9 cellular contexts compared by ENCODE assay signal in the genomic region with DNA sequence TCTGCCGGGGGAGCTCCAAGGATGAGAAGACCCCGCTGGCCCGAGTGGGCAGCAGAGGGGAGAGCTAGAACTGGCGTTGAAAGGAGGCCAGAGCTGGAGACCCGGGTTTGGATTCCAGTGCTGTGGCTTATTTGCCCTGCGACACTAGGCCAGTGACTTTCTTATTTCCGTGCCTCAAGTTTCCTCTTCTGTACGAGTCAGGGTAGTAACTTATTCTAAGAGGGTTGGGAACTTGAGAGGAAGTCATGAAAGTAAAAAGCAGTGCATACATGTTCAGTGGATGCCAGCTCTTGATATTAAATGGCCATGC. TPM values are rescaled to one million over a fixed set of nuclear protein-coding genes. Genes with fewer than 3 reads are reported as not detected.
A peak's percentile ranks its signal among the peaks of the same experiment; 100 is the strongest.
DNase-seq lines count a peak whose midpoint lies in the region; ATAC-seq and TF ChIP-seq lines count a peak whose summit lies in the region.
"Had no signal": no experiment of that assay in that cellular context is flagged by ENCODE, and none has a peak within 500 bp of the region (broad histone marks: within the 10 kb centered on the region; RNA-seq: fewer than 3 reads in every experiment).

No MANE protein-coding gene starts in this region.

- H3K4me1 Mint-ChIP-seq in activated B cell treated with CpG ODN at 0.5 μM for 24 hours (peaks cover 35% of the 10 kb centered on the region), glutamatergic neuron (ENCODE audit: low read depth, unreplicated experiment) (peaks cover 3% of the 10 kb centered on the region)

- H3K4me2 ChIP-seq in smooth muscle cell: peak overlapping the region; percentile 92

- peaks cover 8% of the 10 kb centered on the region for H4K20me1 ChIP-seq in smooth muscle cell (ENCODE audit: low read depth)

- H3K27ac Mint-ChIP-seq in activated B cell treated with CpG ODN at 0.5 μM for 24 hours (peak overlapping the region; percentile 93), glutamatergic neuron (ENCODE audit: unreplicated experiment) (peak overlapping the region; percentile 90)

- H3K4me3 ChIP-seq in HEK293 (ENCODE audit: low read depth, low read length): peak overlapping the region; percentile 79
- peak overlapping the region; percentile 92 for H3K4me3 ChIP-seq in smooth muscle cell

- H3K9me3 ChIP-seq in HEK293 (ENCODE audit: control insufficient read depth, insufficient read depth, low read depth, low read length) (no peaks in the 10 kb centered on the region), smooth muscle cell (replicated peaks; ENCODE audit: low read depth) (no peaks in the 10 kb centered on the region)

- TF ChIP-seq CTCF in AG09319 (IDR thresholded peaks at IDR 0.05; ENCODE audit: low read depth, low read length) (peak; percentile 48; the same call in 1 of the 2 replicates), HEK293 (tag by site-specific recombination; IDR thresholded peaks at IDR 0.05) (peak; percentile 3; the same call in 1 of the 2 replicates), activated B cell treated with CpG ODN at 0.5 μM for 24 hours (IDR thresholded peaks at IDR 0.05) (no peak), glutamatergic neuron (IDR thresholded peaks at IDR 0.05; ENCODE audit: partially characterized antibody, unreplicated experiment) (peak; percentile 57), smooth muscle cell (IDR thresholded peaks at IDR 0.05; ENCODE audit: borderline replicate concordance, insufficient read depth, poor library complexity, severe bottlenecking) (no peak)

- H2AFZ ChIP-seq in smooth muscle cell (ENCODE audit: low read depth): no peak overlapping the region

- 7% methylated on average over 8 of the region's 8 CpGs for WGBS in smooth muscle cell (ENCODE audit: low lambda C conversion rate)

- no peak for DNase-seq in AG09319 (ENCODE audit: extremely low read depth, low read depth)
- DNase-seq in activated B cell treated with CpG ODN at 0.5 μM for 24 hours: no peak
- DNase-seq in glutamatergic neuron: no peak
- DNase-seq in smooth muscle cell (lab: John Stamatoyannopoulos, UW; ENCODE audit: unreplicated experiment): no peak
- no peak for DNase-seq in superior temporal gyrus (ENCODE audit: extremely low spot score)
- DNase-seq in caudate nucleus (lab: John Stamatoyannopoulos, UW): no peak

- H3F3A ChIP-seq in smooth muscle cell (ENCODE audit: low read depth): peaks cover 6% of the 10 kb centered on the region

- H3K9ac ChIP-seq in smooth muscle cell (ENCODE audit: low read depth): peak overlapping the region; percentile 91

- H3K4me3 Mint-ChIP-seq in activated B cell treated with CpG ODN at 0.5 μM for 24 hours (peak overlapping the region; percentile 97), glutamatergic neuron (ENCODE audit: unreplicated experiment) (peak overlapping the region; percentile 93)

- peaks cover 6 to 36% of the 10 kb centered on the region in 2 experiments for H3K36me3 ChIP-seq in HEK293 (ENCODE audit: control insufficient read depth in 2 of 2, insufficient read depth in 1 of 2, low read length in 2 of 2)
- H3K36me3 ChIP-seq in smooth muscle cell (ENCODE audit: low read depth): no peaks in the 10 kb centered on the region

- peaks cover 26% of the 10 kb centered on the region for H3K79me2 ChIP-seq in smooth muscle cell (ENCODE audit: low read depth)

- POLR2A ChIA-PET in HEK293 (lab: Yijun Ruan, JAX) (interaction anchor here (0.6 to 1.9 kb wide), 6 partner anchors 8 to 138 kb away, joined by 3 to 27 read pairs (median 6); a partner anchor contains a TSS), activated B cell treated with CpG ODN at 0.5 μM for 24 hours (lab: Charles Lee) (interaction anchor here (0.9 to 2.4 kb wide), 21 partner anchors 12 to 767 kb away, joined by 3 to 25 read pairs (median 9); a partner anchor contains a TSS)

- CTCF ChIA-PET in HEK293 (lab: Yijun Ruan, JAX): interaction anchor here (0.6 to 2.0 kb wide), 10 partner anchors 8 to 1613 kb away, joined by 3 to 18 read pairs (median 4); no protein-coding TSS in a partner anchor
- CTCF ChIA-PET in activated B cell treated with CpG ODN at 0.5 μM for 24 hours (lab: Charles Lee): interaction anchor here (0.6 to 3.3 kb wide), 20 partner anchors 10 to 556 kb away, joined by 3 to 18 read pairs (median 4); a partner anchor contains a TSS

- no peaks in the 10 kb centered on the region for H3K9me3 Mint-ChIP-seq in activated B cell treated with CpG ODN at 0.5 μM for 24 hours
- peaks cover 6% of the 10 kb centered on the region for H3K9me3 Mint-ChIP-seq in glutamatergic neuron (ENCODE audit: unreplicated experiment)

- intact Hi-C loops in activated B cell treated with CpG ODN at 0.5 μM for 24 hours (cut with micrococcal nuclease): loop anchor here (1.0 to 2.0 kb wide), 6 partner anchors 11 to 350 kb away; a partner anchor contains a TSS

- ATAC-seq in activated B cell treated with CpG ODN at 0.5 μM for 24 hours (ENCODE audit: low read depth) (no peak), HG02642 (IDR thresholded peaks at IDR 0.05; ENCODE audit: poor library complexity, unreplicated experiment) (no peak)

- H3K4me1 ChIP-seq in HEK293 (ENCODE audit: control insufficient read depth, insufficient read depth, low read length) (no peaks in the 10 kb centered on the region), smooth muscle cell (ENCODE audit: low read depth) (peaks cover 8% of the 10 kb centered on the region)

- H3K27me3 ChIP-seq in smooth muscle cell (ENCODE audit: low read depth): no peaks in the 10 kb centered on the region

- H3K27ac ChIP-seq in HEK293 (ENCODE audit: extremely low read depth, low read depth, low read length) (peak overlapping the region; percentile 48), smooth muscle cell (ENCODE audit: low read depth) (peak overlapping the region; percentile 65), caudate nucleus (ENCODE audit: low read depth, low read length) (no peak overlapping the region)

- peaks cover 41% of the 10 kb centered on the region for H3K36me3 Mint-ChIP-seq in activated B cell treated with CpG ODN at 0.5 μM for 24 hours (ENCODE audit: low read depth)
- no peaks in the 10 kb centered on the region for H3K36me3 Mint-ChIP-seq in glutamatergic neuron (ENCODE audit: unreplicated experiment)

- H3K27me3 Mint-ChIP-seq in activated B cell treated with CpG ODN at 0.5 μM for 24 hours (no peaks in the 10 kb centered on the region), glutamatergic neuron (ENCODE audit: unreplicated experiment) (peaks cover 8% of the 10 kb centered on the region)

TF ChIP-seq in HEK293, 187 proteins besides CTCF, POLR2A, EP300 and RAD21 (continues in another document):
- TF ChIP-seq ZNF776 (tag by site-specific recombination; IDR thresholded peaks at IDR 0.05; ENCODE audit: borderline replicate concordance): no peak
- TF ChIP-seq SCRT1 (tag by site-specific recombination; IDR thresholded peaks at IDR 0.05; ENCODE audit: borderline replicate concordance): no peak
- TF ChIP-seq, protein P1, sequence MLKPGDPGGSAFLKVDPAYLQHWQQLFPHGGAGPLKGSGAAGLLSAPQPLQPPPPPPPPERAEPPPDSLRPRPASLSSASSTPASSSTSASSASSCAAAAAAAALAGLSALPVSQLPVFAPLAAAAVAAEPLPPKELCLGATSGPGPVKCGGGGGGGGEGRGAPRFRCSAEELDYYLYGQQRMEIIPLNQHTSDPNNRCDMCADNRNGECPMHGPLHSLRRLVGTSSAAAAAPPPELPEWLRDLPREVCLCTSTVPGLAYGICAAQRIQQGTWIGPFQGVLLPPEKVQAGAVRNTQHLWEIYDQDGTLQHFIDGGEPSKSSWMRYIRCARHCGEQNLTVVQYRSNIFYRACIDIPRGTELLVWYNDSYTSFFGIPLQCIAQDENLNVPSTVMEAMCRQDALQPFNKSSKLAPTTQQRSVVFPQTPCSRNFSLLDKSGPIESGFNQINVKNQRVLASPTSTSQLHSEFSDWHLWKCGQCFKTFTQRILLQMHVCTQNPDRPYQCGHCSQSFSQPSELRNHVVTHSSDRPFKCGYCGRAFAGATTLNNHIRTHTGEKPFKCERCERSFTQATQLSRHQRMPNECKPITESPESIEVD (tag by site-specific recombination; IDR thresholded peaks at IDR 0.05): no peak
- TF ChIP-seq BCL11A (tag by site-specific recombination; IDR thresholded peaks at IDR 0.05; ENCODE audit: low read depth): no peak
- TF ChIP-seq HOXC10 (CRISPR knock-in tag; IDR thresholded peaks at IDR 0.05): no peak
- no peak for TF ChIP-seq ZNF530 (tag by site-specific recombination; IDR thresholded peaks at IDR 0.05; ENCODE audit: low read depth)
- TF ChIP-seq, protein P2, sequence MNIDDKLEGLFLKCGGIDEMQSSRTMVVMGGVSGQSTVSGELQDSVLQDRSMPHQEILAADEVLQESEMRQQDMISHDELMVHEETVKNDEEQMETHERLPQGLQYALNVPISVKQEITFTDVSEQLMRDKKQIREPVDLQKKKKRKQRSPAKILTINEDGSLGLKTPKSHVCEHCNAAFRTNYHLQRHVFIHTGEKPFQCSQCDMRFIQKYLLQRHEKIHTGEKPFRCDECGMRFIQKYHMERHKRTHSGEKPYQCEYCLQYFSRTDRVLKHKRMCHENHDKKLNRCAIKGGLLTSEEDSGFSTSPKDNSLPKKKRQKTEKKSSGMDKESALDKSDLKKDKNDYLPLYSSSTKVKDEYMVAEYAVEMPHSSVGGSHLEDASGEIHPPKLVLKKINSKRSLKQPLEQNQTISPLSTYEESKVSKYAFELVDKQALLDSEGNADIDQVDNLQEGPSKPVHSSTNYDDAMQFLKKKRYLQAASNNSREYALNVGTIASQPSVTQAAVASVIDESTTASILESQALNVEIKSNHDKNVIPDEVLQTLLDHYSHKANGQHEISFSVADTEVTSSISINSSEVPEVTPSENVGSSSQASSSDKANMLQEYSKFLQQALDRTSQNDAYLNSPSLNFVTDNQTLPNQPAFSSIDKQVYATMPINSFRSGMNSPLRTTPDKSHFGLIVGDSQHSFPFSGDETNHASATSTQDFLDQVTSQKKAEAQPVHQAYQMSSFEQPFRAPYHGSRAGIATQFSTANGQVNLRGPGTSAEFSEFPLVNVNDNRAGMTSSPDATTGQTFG (tag by site-specific recombination; IDR thresholded peaks at IDR 0.05; ENCODE audit: borderline replicate concordance): no peak

RNA-seq across cellular contexts. Expression of a gene that starts 0.7 kb away (rescaled TPM):
- total RNA-seq in activated B cell treated with CpG ODN at 0.5 μM for 24 hours (52.2 and 53.5 TPM in 2 replicates), glutamatergic neuron (ENCODE audit: unreplicated experiment) (103 TPM), smooth muscle cell (99.2 and 109 TPM in 2 replicates)
- 132 and 139 TPM in 2 replicates for polyA plus RNA-seq in smooth muscle cell

RNA-seq across cellular contexts. Expression of a gene that starts 11.8 kb away (rescaled TPM):
- total RNA-seq in activated B cell treated with CpG ODN at 0.5 μM for 24 hours: 82.6 and 87.5 TPM in 2 replicates
- total RNA-seq in glutamatergic neuron (ENCODE audit: unreplicated experiment): 87.6 TPM
- 53.8 and 70.6 TPM in 2 replicates for total RNA-seq in smooth muscle cell
- 110 and 119 TPM in 2 replicates for polyA plus RNA-seq in smooth muscle cell

RNA-seq across cellular contexts. Expression of a gene that starts 12.6 kb away (rescaled TPM):
- total RNA-seq in activated B cell treated with CpG ODN at 0.5 μM for 24 hours (not detected in 2 replicates), glutamatergic neuron (ENCODE audit: unreplicated experiment) (not detected), smooth muscle cell (not detected in 2 replicates)
- polyA plus RNA-seq in smooth muscle cell: not detected in 2 replicates
- total RNA-seq: glomerular endothelial cell had no signal

RNA-seq across cellular contexts. Expression of a gene that starts 42.4 kb away (rescaled TPM):
- 172 and 191 TPM in 2 replicates for total RNA-seq in activated B cell treated with CpG ODN at 0.5 μM for 24 hours
- total RNA-seq in glutamatergic neuron (ENCODE audit: unreplicated experiment): not detected
- 0.22 TPM in 1 of 2 replicates, not detected in the other for total RNA-seq in smooth muscle cell
- polyA plus RNA-seq in smooth muscle cell: 0.07 and 0.17 TPM in 2 replicates
- total RNA-seq: glomerular endothelial cell had no signal

Comparison
In these comparisons a context has a peak if more than half of its experiments do, and no peak if none do; other contexts are left out.
1. CTCF ChIP-seq: peak in AG09319 (single experiment), HEK293 (single experiment) and glutamatergic neuron (single experiment); none in activated B cell treated with CpG ODN at 0.5 μM for 24 hours (single experiment) and smooth muscle cell (single experiment).